Comparison of ENCODE assay signal across 8 cellular contexts in the genomic region with DNA sequence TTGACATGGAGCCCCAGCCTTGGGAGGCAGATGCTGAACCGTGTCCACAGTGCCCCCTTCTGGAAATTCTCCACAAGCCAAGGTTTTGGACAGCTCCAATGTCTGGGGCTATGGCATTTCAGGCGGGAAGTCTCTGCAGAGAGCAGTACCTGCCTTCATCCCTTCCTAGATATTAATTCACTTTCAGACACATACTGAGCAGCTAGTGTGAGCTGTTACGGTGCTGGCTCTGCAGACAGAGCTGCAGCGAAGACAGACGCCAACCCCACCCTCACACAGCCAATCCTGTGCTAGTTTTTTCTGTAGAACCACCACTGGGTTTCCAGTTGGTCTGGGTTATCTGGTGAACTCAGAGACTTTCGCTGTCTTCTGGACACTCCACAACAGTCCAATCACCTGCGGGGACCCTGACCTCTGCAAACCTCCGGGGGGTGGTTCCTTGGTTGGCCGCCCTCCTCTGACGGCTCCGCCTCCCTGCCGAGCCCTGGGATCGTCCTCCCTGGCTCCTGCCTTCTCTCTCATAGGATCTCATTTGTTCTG. TPM values are rescaled to one million over a fixed set of nuclear protein-coding genes. Genes with fewer than 3 reads are reported as not detected.
DNase-seq lines count a peak whose midpoint lies in the region; ATAC-seq and TF ChIP-seq lines count a peak whose summit lies in the region.

No MANE protein-coding gene starts in this region.

- H3K4me1 ChIP-seq in A673 (ENCODE audit: insufficient read depth, low read length, poor library complexity, severe bottlenecking) (peaks cover 5% of the 10 kb centered on the region), right lobe of liver (peaks cover 0 to 8% (median 0%) of the 10 kb centered on the region in 4 donors)

- H3K27me3 ChIP-seq in A673 (replicated peaks; ENCODE audit: insufficient read depth, low read depth, low read length, poor library complexity) (no peaks in the 10 kb centered on the region), right lobe of liver (no peaks in the 10 kb centered on the region)

- no peak overlapping the region for H3K4me3 Mint-ChIP-seq in activated CD4-positive, alpha-beta T cell treated with anti-CD3 and anti-CD28 coated beads, Interleukin-2, amount 10 ng/mL, durations not matched to agents 24 days and 14 days

- peaks cover 2% of the 10 kb centered on the region for H3K36me3 Mint-ChIP-seq in activated CD4-positive, alpha-beta T cell treated with anti-CD3 and anti-CD28 coated beads, Interleukin-2, amount 10 ng/mL, durations not matched to agents 24 days and 14 days (ENCODE audit: low read depth)

- peaks cover 10% of the 10 kb centered on the region for H3K36me3 ChIP-seq in A673 (ENCODE audit: insufficient read depth, low read length, poor library complexity, severe bottlenecking)
- H3K36me3 ChIP-seq in right lobe of liver = peaks cover 0 to 7% (median 3%) of the 10 kb centered on the region in 4 donors

- peaks cover 6% of the 10 kb centered on the region for H3K4me1 Mint-ChIP-seq in activated CD4-positive, alpha-beta T cell treated with anti-CD3 and anti-CD28 coated beads, Interleukin-2, amount 10 ng/mL, durations not matched to agents 24 days and 14 days

- H3K27me3 Mint-ChIP-seq in activated CD4-positive, alpha-beta T cell treated with anti-CD3 and anti-CD28 coated beads, Interleukin-2, amount 10 ng/mL, durations not matched to agents 24 days and 14 days = peaks cover 5% of the 10 kb centered on the region

- in situ Hi-C loops in GM13977 (cut with MboI; ENCODE audit: low pct_unique_long_range_greater_than_20kb, low sequenced_read_pairs, unreplicated experiment) = loop anchor here (10.0 kb wide), 1 partner anchor 244 kb away; a partner anchor contains a TSS

- no peaks in the 10 kb centered on the region for H3K9me3 ChIP-seq in A673 (ENCODE audit: low read depth, low read length, poor library complexity, severe bottlenecking)
- H3K9me3 ChIP-seq in right lobe of liver = no peaks in the 10 kb centered on the region

- no peaks in the 10 kb centered on the region for H3K9me3 Mint-ChIP-seq in activated CD4-positive, alpha-beta T cell treated with anti-CD3 and anti-CD28 coated beads, Interleukin-2, amount 10 ng/mL, durations not matched to agents 24 days and 14 days

- WGBS in right lobe of liver (ENCODE audit: insufficient coverage, low coverage, low lambda C conversion rate, missing lambda C conversion rate) = 5% methylated on average over 5 of the region's 13 CpGs

- intact Hi-C loops in A673 (cut with micrococcal nuclease; ENCODE audit: unreplicated experiment) (loop anchor here (2.0 to 10.0 kb wide), 2 partner anchors 224 to 258 kb away; a partner anchor contains a TSS), right lobe of liver (cut with DNase I) (no loop called here)
- intact Hi-C loops in activated CD4-positive, alpha-beta T cell treated with anti-CD3 and anti-CD28 coated beads, Interleukin-2, amount 10 ng/mL, durations not matched to agents 24 days and 14 days (cut with micrococcal nuclease) = loop anchor here (2.0 kb wide), 1 partner anchor 24 kb away; a partner anchor contains a TSS

- POLR2A ChIA-PET in A673 (lab: Charles Lee; ENCODE audit: low non-redundant PET) = no interaction called here

- BruUV-seq in A673 (replicated peaks; lab: Mats Ljungman, UMichigan) = no TSS peak

- H3K27ac ChIP-seq in A673 (ENCODE audit: low read depth, low read length, poor library complexity, severe bottlenecking) (peak overlapping the region; percentile 17), right lobe of liver (peak overlapping the region in 2 of 3 donors; percentile 41 to 44)

- no peak overlapping the region for H3K27ac Mint-ChIP-seq in activated CD4-positive, alpha-beta T cell treated with anti-CD3 and anti-CD28 coated beads, Interleukin-2, amount 10 ng/mL, durations not matched to agents 24 days and 14 days

- DNase-seq in A673 (ENCODE audit: low spot score) = peak; percentile 80
- DNase-seq in GM13977 (ENCODE audit: low spot score) = peak; percentile 77
- peak; percentile 68 for DNase-seq in NCI-H510A treated with DMSO at 0.1 percent for 48 hours (lab: John Stamatoyannopoulos, UW)
- peak; percentile 93 for DNase-seq in activated CD4-positive, alpha-beta T cell treated with anti-CD3 and anti-CD28 coated beads, Interleukin-2, amount 10 ng/mL, durations not matched to agents 24 days and 14 days
- peak; percentile 37 to 68 for DNase-seq in dermis microvascular lymphatic vessel endothelial cell (ENCODE audit: low read depth in 2 of 2)
- DNase-seq in right lobe of liver = peak; percentile 68 to 86 (median 86)
- peak; percentile 54 for DNase-seq in stimulated activated CD8-positive, alpha-beta memory T cell treated with anti-CD3 and anti-CD28 coated beads, Interleukin-15, amount 100 ng/mL, for 1 hour (ENCODE audit: low read depth)

- TF ChIP-seq POLR2A in right lobe of liver (IDR thresholded peaks at IDR 0.05) = no peak

- ATAC-seq in right lobe of liver (peak; percentile 89 to 96 (median 94)), GM18502 (IDR thresholded peaks at IDR 0.05; ENCODE audit: poor library complexity, unreplicated experiment) (no peak)

- H3K4me3 ChIP-seq in A673 (ENCODE audit: low read depth, low read length, poor library complexity, severe bottlenecking) = peak overlapping the region; percentile 31
- H3K4me3 ChIP-seq in right lobe of liver = no peak overlapping the region

- TF ChIP-seq CTCF in A673 (conservative IDR thresholded peaks at IDR 0.05; ENCODE audit: low read depth, low read length) (peak; percentile 83), GM13977 (IDR thresholded peaks at IDR 0.05; ENCODE audit: extremely low read depth, insufficient read depth, missing control alignments) (peak; percentile 79), right lobe of liver (IDR thresholded peaks at IDR 0.05) (peak; percentile 54 to 73 (median 60))

- CTCF ChIA-PET in A673 (lab: Charles Lee) = interaction anchor here (0.8 to 2.1 kb wide), 5 partner anchors 9 to 257 kb away, joined by 3 to 14 read pairs (median 3); a partner anchor contains a TSS

RNA-seq across cellular contexts. Expression of a gene that starts 9.1 kb away (rescaled TPM):
- total RNA-seq in A673 (2021) (79.2 and 79.3 TPM in 2 replicates), dermis microvascular lymphatic vessel endothelial cell (18.4 and 32.6 TPM in 2 replicates), right lobe of liver (10 to 100 TPM; 33.2 to 47.6 (median 41.7) TPM)
- 78.4 and 79.2 TPM in 2 replicates for total RNA-seq in activated CD4-positive, alpha-beta T cell treated with anti-CD3 and anti-CD28 coated beads, Interleukin-2, amount 10 ng/mL, durations not matched to agents 24 days and 14 days

RNA-seq across cellular contexts. Expression of a gene that starts 9.6 kb away (rescaled TPM):
- 135 TPM in 2 replicates for total RNA-seq in A673 (2021)
- total RNA-seq in activated CD4-positive, alpha-beta T cell treated with anti-CD3 and anti-CD28 coated beads, Interleukin-2, amount 10 ng/mL, durations not matched to agents 24 days and 14 days = 131 and 133 TPM in 2 replicates
- 22.0 and 22.2 TPM in 2 replicates for total RNA-seq in dermis microvascular lymphatic vessel endothelial cell
- 10 to 100 TPM; 11.4 to 17.3 (median 13.9) TPM for total RNA-seq in right lobe of liver

RNA-seq across cellular contexts. Expression of a gene that starts 11.7 kb away (rescaled TPM):
- total RNA-seq in A673 (2021) (0.32 and 0.46 TPM in 2 replicates), dermis microvascular lymphatic vessel endothelial cell (0.13 TPM in 1 of 2 replicates, not detected in the other), right lobe of liver (not detected)
- total RNA-seq in activated CD4-positive, alpha-beta T cell treated with anti-CD3 and anti-CD28 coated beads, Interleukin-2, amount 10 ng/mL, durations not matched to agents 24 days and 14 days = 0.21 and 0.40 TPM in 2 replicates

RNA-seq across cellular contexts. Expression of a gene that starts 17.0 kb away (rescaled TPM):
- total RNA-seq in A673 (2021) (5.4 and 9.8 TPM in 2 replicates), dermis microvascular lymphatic vessel endothelial cell (0.13 and 0.25 TPM in 2 replicates), right lobe of liver (10 to 100 TPM in 1 of 6 experiments, 1 to 10 TPM in 5; 1.0 to 19.2 (median 2.2) TPM)
- 3.0 and 3.2 TPM in 2 replicates for total RNA-seq in activated CD4-positive, alpha-beta T cell treated with anti-CD3 and anti-CD28 coated beads, Interleukin-2, amount 10 ng/mL, durations not matched to agents 24 days and 14 days

RNA-seq across cellular contexts. Expression of a gene that starts 23.6 kb away (rescaled TPM):
- total RNA-seq in A673 (2021) (97.2 and 107 TPM in 2 replicates), dermis microvascular lymphatic vessel endothelial cell (26.7 and 35.4 TPM in 2 replicates), right lobe of liver (10 to 100 TPM; 18.3 to 28.9 (median 22.8) TPM)
- total RNA-seq in activated CD4-positive, alpha-beta T cell treated with anti-CD3 and anti-CD28 coated beads, Interleukin-2, amount 10 ng/mL, durations not matched to agents 24 days and 14 days = 108 and 115 TPM in 2 replicates

Comparison
In these comparisons a context has a peak if more than half of its experiments do, and no peak if none do; other contexts are left out.
1. intact Hi-C loops: an anchor here in A673 (2.0 to 10.0 kb wide) and activated CD4-positive, alpha-beta T cell treated with anti-CD3 and anti-CD28 coated beads, Interleukin-2, amount 10 ng/mL, durations not matched to agents 24 days and 14 days (2.0 kb wide); none called in right lobe of liver.